Comparison of ENCODE assay signal across 23 cellular contexts in genomic region chr9:124139001-124139400, GRCh38.
DNase-seq lines count a peak whose midpoint lies in the region; ATAC-seq, FAIRE-seq and TF ChIP-seq lines count a peak whose summit lies in the region.
"Had no signal": no experiment of that assay in that cellular context is flagged by ENCODE, and none has a peak within 500 bp of the region (broad histone marks: within the 10 kb centered on the region; RNA-seq: fewer than 3 reads in every experiment).

No MANE protein-coding gene starts in this region.

- H2BK20ac ChIP-seq in IMR-90 (ENCODE audit: low read depth, low read length): peak overlapping the region; percentile 42; the same call in 1 of the 2 replicates

- H4K8ac ChIP-seq in IMR-90 (ENCODE audit: low read depth in 2 of 2, low read length in 2 of 2): no peak overlapping the region
- no peak overlapping the region for H4K8ac ChIP-seq in trophoblast cell (ENCODE audit: low read depth, low read length)

- intact Hi-C loops in IMR-90 (cut with micrococcal nuclease): no loop called here
- intact Hi-C loops in lower lobe of right lung (cut with DNase I): no loop called here

- CTCF ChIA-PET in IMR-90 (lab: Yijun Ruan, JAX): no interaction called here

- in situ Hi-C loops in IMR-90 (cut with MboI; ENCODE audit: low sequenced_read_pairs): no loop called here

- no peak overlapping the region for H4K12ac ChIP-seq in trophoblast cell (ENCODE audit: low read depth, low read length)

- POLR2A ChIA-PET in IMR-90 (lab: Charles Lee; ENCODE audit: unreplicated experiment): no interaction called here

- H3K79me1 ChIP-seq in IMR-90 (ENCODE audit: low read depth in 1 of 2, low read length in 2 of 2) (no peaks in the 10 kb centered on the region), trophoblast cell (ENCODE audit: low read length) (peaks cover 7% of the 10 kb centered on the region)

- H2AK5ac ChIP-seq in IMR-90 (ENCODE audit: low read depth, low read length) (no peak overlapping the region), trophoblast cell (ENCODE audit: low read length) (no peak overlapping the region)

- H3K4ac ChIP-seq in IMR-90 (ENCODE audit: low read depth, low read length) (peak overlapping the region; percentile 76), trophoblast cell (ENCODE audit: low read depth, low read length) (no peak overlapping the region)

- H4K5ac ChIP-seq in IMR-90 (ENCODE audit: low read depth, low read length): peak overlapping the region; percentile 19; the same call in 1 of the 2 replicates

- H2AFZ ChIP-seq in IMR-90 (replicated peaks; ENCODE audit: low read length, poor library complexity) (no peak overlapping the region), fibroblast of lung (ENCODE audit: low read length) (no peak overlapping the region), trophoblast cell (ENCODE audit: insufficient read depth, low read length, poor library complexity) (no peak overlapping the region)
- H2AFZ ChIP-seq: hepatocyte had no signal

- H2BK15ac ChIP-seq in IMR-90 (ENCODE audit: low read depth, low read length): no peak overlapping the region

- no peaks in the 10 kb centered on the region for H3K9me1 ChIP-seq in IMR-90 (ENCODE audit: insufficient read depth, low read length)

- H3K23ac ChIP-seq in IMR-90 (ENCODE audit: low read depth, low read length) (peak overlapping the region; percentile 31; the same call in 1 of the 2 replicates), trophoblast cell (ENCODE audit: low read length) (no peak overlapping the region)

- H3K9me3 ChIP-seq in IMR-90 (ENCODE audit: control insufficient read depth, insufficient read depth, low read length): no peaks in the 10 kb centered on the region
- H3K9me3 ChIP-seq in fibroblast of lung (ENCODE audit: control insufficient read depth, insufficient read depth, low read depth, low read length): no peaks in the 10 kb centered on the region
- no peaks in the 10 kb centered on the region for H3K9me3 ChIP-seq in trophoblast cell (ENCODE audit: insufficient read depth, low read depth, low read length)
- no peaks in the 10 kb centered on the region for H3K9me3 ChIP-seq in lower lobe of right lung
- H3K9me3 ChIP-seq: transverse colon had no signal

- H3K4me1 ChIP-seq in IMR-90 (ENCODE audit: control insufficient read depth, insufficient read depth, low read length) (peaks cover 6% of the 10 kb centered on the region), fibroblast of lung (ENCODE audit: control insufficient read depth, extremely low read depth, insufficient read depth, low read length) (peaks cover 2% of the 10 kb centered on the region), trophoblast cell (ENCODE audit: control insufficient read depth in 1 of 2, insufficient read depth in 2 of 2, low read length in 2 of 2) (peaks cover 12 to 20% of the 10 kb centered on the region in 2 experiments), lower lobe of right lung (no peaks in the 10 kb centered on the region)
- H3K4me1 ChIP-seq: transverse colon had no signal

- no peaks in the 10 kb centered on the region for H3K36me3 ChIP-seq in IMR-90 (ENCODE audit: control insufficient read depth, insufficient read depth, low read length)
- no peaks in the 10 kb centered on the region for H3K36me3 ChIP-seq in fibroblast of lung (ENCODE audit: control insufficient read depth, insufficient read depth, low read length)
- no peaks in the 10 kb centered on the region for H3K36me3 ChIP-seq in trophoblast cell (ENCODE audit: control insufficient read depth in 1 of 2, insufficient read depth in 2 of 2, low read length in 2 of 2)
- H3K36me3 ChIP-seq in lower lobe of right lung: no peaks in the 10 kb centered on the region
- H3K36me3 ChIP-seq: transverse colon had no signal

- H2BK12ac ChIP-seq in trophoblast cell (ENCODE audit: low read length): no peak overlapping the region

- dilution Hi-C loops in IMR-90 (cut with HindIII; ENCODE audit: low sequenced_read_pairs, unreplicated experiment): no loop called here

- TF ChIP-seq RAD21 in IMR-90 (IDR thresholded peaks at IDR 0.05; ENCODE audit: low read length): no peak

- H3K27me3 ChIP-seq in IMR-90 (ENCODE audit: control insufficient read depth, insufficient read depth, low read length) (no peaks in the 10 kb centered on the region; the same call in 1 of the 2 replicates), fibroblast of lung (ENCODE audit: control insufficient read depth, insufficient read depth, low read length) (no peaks in the 10 kb centered on the region), trophoblast cell (ENCODE audit: insufficient read depth, low read length) (no peaks in the 10 kb centered on the region), lower lobe of right lung (ENCODE audit: low read depth) (no peaks in the 10 kb centered on the region)
- H3K27me3 ChIP-seq: hepatocyte, transverse colon had no signal

- H3K79me2 ChIP-seq in fibroblast of lung (ENCODE audit: control insufficient read depth, insufficient read depth, low read length): no peaks in the 10 kb centered on the region
- peaks cover 2% of the 10 kb centered on the region for H3K79me2 ChIP-seq in trophoblast cell (ENCODE audit: control insufficient read depth, insufficient read depth, low read length, poor library complexity)
- H3K79me2 ChIP-seq: hepatocyte had no signal

- no peak overlapping the region for H3K56ac ChIP-seq in IMR-90 (ENCODE audit: extremely low read depth, insufficient read depth, low read length)

- FAIRE-seq in urothelium cell line (lab: Jason Lieb, UNC): no peak
- FAIRE-seq: colon, GM12892 had no signal

- no peak for TF ChIP-seq CTCF in AG09309 (IDR thresholded peaks at IDR 0.05; ENCODE audit: control insufficient read depth, insufficient read depth, low read depth, low read length, missing control alignments)
- TF ChIP-seq CTCF in IMR-90 (conservative IDR thresholded peaks at IDR 0.05; ENCODE audit: low read depth, low read length): no peak
- TF ChIP-seq CTCF in fibroblast of lung (conservative IDR thresholded peaks at IDR 0.05 in 1 of 2, IDR thresholded peaks at IDR 0.05 in 1 of 2; ENCODE audit: low read depth in 1 of 2, low read length in 2 of 2): no peak
- TF ChIP-seq CTCF in lower lobe of right lung (IDR thresholded peaks at IDR 0.05): no peak

- no TSS peak for BruUV-seq in IMR-90 (replicated peaks; lab: Mats Ljungman, UMichigan)

- H3K18ac ChIP-seq in IMR-90 (ENCODE audit: low read depth, low read length) (peak overlapping the region; percentile 58; the same call in 1 of the 2 replicates), trophoblast cell (ENCODE audit: low read length) (no peak overlapping the region)

- TF ChIP-seq POLR2A in IMR-90 (IDR thresholded peaks at IDR 0.05; ENCODE audit: low read depth, low read length): no peak

- H2BK5ac ChIP-seq in IMR-90 (ENCODE audit: low read depth, low read length, poor library complexity, severe bottlenecking): peak overlapping the region; percentile 40
- no peak overlapping the region for H2BK5ac ChIP-seq in trophoblast cell (ENCODE audit: low read depth, low read length, poor library complexity)

- H3K9ac ChIP-seq in IMR-90 (ENCODE audit: low read depth, low read length) (no peak overlapping the region), fibroblast of lung (ENCODE audit: insufficient read depth, low read length) (no peak overlapping the region), trophoblast cell (ENCODE audit: low read length) (no peak overlapping the region)
- H3K9ac ChIP-seq: KMS-11 had no signal

- H3K27ac ChIP-seq in IMR-90 (ENCODE audit: insufficient read depth, low read length): no peak overlapping the region
- no peak overlapping the region for H3K27ac ChIP-seq in fibroblast of lung (ENCODE audit: insufficient read depth, low read length)
- H3K27ac ChIP-seq in trophoblast cell (ENCODE audit: low read depth, low read length): peak overlapping the region; percentile 69
- H3K27ac ChIP-seq in lower lobe of right lung: no peak overlapping the region
- H3K27ac ChIP-seq: hepatocyte, KMS-11, transverse colon had no signal

- H4K20me1 ChIP-seq in IMR-90 (ENCODE audit: insufficient read depth, low read length): no peaks in the 10 kb centered on the region
- H4K20me1 ChIP-seq in fibroblast of lung (ENCODE audit: control insufficient read depth, extremely low read depth, insufficient read depth, low read length): no peaks in the 10 kb centered on the region

- H2AK9ac ChIP-seq in IMR-90 (replicated peaks; ENCODE audit: low read depth, low read length, poor library complexity): peak overlapping the region; percentile 17

- H3K4me3 ChIP-seq in AG09309 (ENCODE audit: control insufficient read depth, low read depth, low read length) (no peak overlapping the region), IMR-90 (ENCODE audit: insufficient read depth, low read depth, low read length) (no peak overlapping the region), fibroblast of lung (replicated peaks in 1 of 4; ENCODE audit: control extremely low read depth in 1 of 4, insufficient read depth in 1 of 4, low read depth in 3 of 4, low read length in 4 of 4) (no peak overlapping the region), trophoblast cell (ENCODE audit: low read depth, low read length) (no peak overlapping the region), lower lobe of right lung (no peak overlapping the region)
- H3K4me3 ChIP-seq: hepatocyte, transverse colon had no signal

- H3K14ac ChIP-seq in IMR-90 (replicated peaks; ENCODE audit: low read depth, low read length) (peak overlapping the region; percentile 29), trophoblast cell (ENCODE audit: low read length) (no peak overlapping the region)

- no CpG with 5 or more reads among the region's 1 CpG for WGBS in IMR-90 (ENCODE audit: extremely low coverage in 2 of 2, insufficient read length in 1 of 2), 2 experiments
- no CpG with 5 or more reads among the region's 1 CpG for WGBS in trophoblast cell (ENCODE audit: extremely low coverage, insufficient coverage, insufficient read length)

- H4K91ac ChIP-seq in IMR-90 (ENCODE audit: insufficient read depth, low read depth, low read length) (peak overlapping the region; percentile 46; the same call in 1 of the 2 replicates), trophoblast cell (ENCODE audit: low read depth, low read length) (peak overlapping the region; percentile 41)

- H2BK120ac ChIP-seq in IMR-90 (ENCODE audit: low read depth, low read length) (peak overlapping the region; percentile 68; the same call in 1 of the 2 replicates), trophoblast cell (ENCODE audit: insufficient read depth, low read length, poor library complexity) (no peak overlapping the region)

- DNase-seq in AG09309 (ENCODE audit: low read depth) (peak; percentile 61), IMR-90 (peak; percentile 75), fibroblast of lung (ENCODE audit: low read depth in 2 of 2) (peak; percentile 65 to 76), trophoblast cell (peak; percentile 80 to 88), NCI-H748 (lab: John Stamatoyannopoulos, UW; ENCODE audit: unreplicated experiment) (no peak), urothelium cell line (ENCODE audit: low spot score) (no peak), lower lobe of right lung (no peak)
- DNase-seq: activated CD4-positive, alpha-beta T cell treated with anti-CD3 and anti-CD28 coated beads, Interleukin-2, amount 50 U/mL, for 1 hour; activated T-cell treated with anti-CD3 and anti-CD28 coated beads, Interleukin-2, amount 50 U/mL, for 24 hours; AML-193; amygdala; H9; left ventricle myocardium superior; naive thymus-derived CD8-positive, alpha-beta T cell; NCI-H1436; SHP77 treated with DMSO at 0.1 percent for 48 hours; stimulated activated CD8-positive, alpha-beta memory T cell treated with anti-CD3 and anti-CD28 coated beads, Interleukin-4, amount 100 ng/mL, for 48 hours; transverse colon had no signal

- ATAC-seq in IMR-90 (ENCODE audit: low read depth) (peak; percentile 55), HG03565 (IDR thresholded peaks at IDR 0.05; ENCODE audit: unreplicated experiment) (no peak), lower lobe of right lung (no peak)
- ATAC-seq: left ventricle myocardium superior; naive thymus-derived CD8-positive, alpha-beta T cell had no signal

- H3K4me2 ChIP-seq in IMR-90 (ENCODE audit: low read depth, low read length): peak overlapping the region; percentile 3; the same call in 1 of the 2 replicates
- no peak overlapping the region for H3K4me2 ChIP-seq in fibroblast of lung (ENCODE audit: extremely low read depth, insufficient read depth, low read length)
- no peak overlapping the region for H3K4me2 ChIP-seq in trophoblast cell (ENCODE audit: low read length)
- H3K4me2 ChIP-seq: hepatocyte, KMS-11 had no signal

Comparison
In these comparisons a context has a peak if more than half of its experiments do, and no peak if none do; other contexts are left out.
1. DNase-seq: peak in AG09309 (single experiment), IMR-90 (single experiment), fibroblast of lung (2 of 2) and trophoblast cell (2 of 2); none in NCI-H748 (single experiment), urothelium cell line (single experiment) and lower lobe of right lung (single experiment).